In genomic region chr17:55273579-55274370, GRCh38 we compare ENCODE assay signal across 9 cellular contexts. TPM values are rescaled to one million over a fixed set of nuclear protein-coding genes. Genes with fewer than 3 reads are reported as not detected.
DNase-seq lines count a peak whose midpoint lies in the region; ATAC-seq lines count a peak whose summit lies in the region.
"Had no signal": no experiment of that assay in that cellular context is flagged by ENCODE, and none has a peak within 500 bp of the region (broad histone marks: within the 10 kb centered on the region; RNA-seq: fewer than 3 reads in every experiment).

No MANE protein-coding gene starts in this region.

- H3K9me3 ChIP-seq in Karpas-422 (ENCODE audit: low read length) (no peaks in the 10 kb centered on the region), stomach smooth muscle (ENCODE audit: control insufficient read depth in 2 of 2, low read length in 2 of 2) (no peaks in the 10 kb centered on the region)

- no peaks in the 10 kb centered on the region for H3K9me2 ChIP-seq in Karpas-422 (replicated peaks; ENCODE audit: insufficient read depth, low read length)

- no peaks in the 10 kb centered on the region for H4K20me1 ChIP-seq in Karpas-422 (ENCODE audit: insufficient read depth, low read depth, low read length)

- H2AFZ ChIP-seq in Karpas-422 (ENCODE audit: low read length) = no peak overlapping the region

- H3K79me2 ChIP-seq in Karpas-422 (ENCODE audit: low read length) = no peaks in the 10 kb centered on the region

- no peak overlapping the region for H3K4me2 ChIP-seq in Karpas-422 (ENCODE audit: low read depth, low read length, poor library complexity, severe bottlenecking)

- H3K4me3 ChIP-seq in Karpas-422 (ENCODE audit: low read length) (no peak overlapping the region), stomach smooth muscle (ENCODE audit: low read length in 2 of 2) (peak overlapping the region; percentile 6 to 58)

- H3K27ac ChIP-seq in Karpas-422 (ENCODE audit: low read length) = no peak overlapping the region
- H3K27ac ChIP-seq in caudate nucleus (ENCODE audit: low read depth, low read length) = peak overlapping the region; percentile 84
- H3K27ac ChIP-seq in stomach smooth muscle (ENCODE audit: low read length) = peak overlapping the region; percentile 91

- DNase-seq in Karpas-422 (peak; percentile 4), caudate nucleus (lab: John Stamatoyannopoulos, UW) (peak in 50 of 61 donors; percentile 30 to 99 (median 68)), kidney tubule cell (ENCODE audit: low spot score) (peak; percentile 80), SKM-1 (lab: John Stamatoyannopoulos, UW; ENCODE audit: unreplicated experiment) (no peak)
- no peak for DNase-seq in stimulated activated CD4-positive, alpha-beta T cell treated with anti-CD3 and anti-CD28 coated beads, Interleukin-1b, Interleukin-23, amount 100 ng/mL, for 48 hours

- H3K27me3 ChIP-seq in Karpas-422 (ENCODE audit: low read length) (0 out of 2 replicates have a peak, but pooled peaks cover 2% of the 10 kb centered on the region), stomach smooth muscle (ENCODE audit: control insufficient read depth in 1 of 2, insufficient read depth in 2 of 2, low read length in 2 of 2) (no peaks in the 10 kb centered on the region)

- no peak for ATAC-seq in HG03469 (IDR thresholded peaks at IDR 0.05; ENCODE audit: unreplicated experiment)
- no peak for ATAC-seq in HG03342 (IDR thresholded peaks at IDR 0.05; ENCODE audit: unreplicated experiment)

- H3K36me3 ChIP-seq in Karpas-422 (ENCODE audit: insufficient read depth, low read length) (no peaks in the 10 kb centered on the region), stomach smooth muscle (ENCODE audit: control insufficient read depth in 2 of 2, insufficient read depth in 2 of 2, low read length in 2 of 2) (peaks cover 0 to 2% of the 10 kb centered on the region in 2 donors)

- no peaks in the 10 kb centered on the region for H3K4me1 ChIP-seq in Karpas-422 (ENCODE audit: low read length)
- peaks cover 65% of the 10 kb centered on the region for H3K4me1 ChIP-seq in stomach smooth muscle (ENCODE audit: control insufficient read depth, insufficient read depth, low read length)

- H3K9ac ChIP-seq in Karpas-422 (ENCODE audit: low read length) (no peak overlapping the region), stomach smooth muscle (ENCODE audit: low read length in 2 of 2) (peak overlapping the region; percentile 25 to 51)

RNA-seq across cellular contexts. Expression of gene HLF, which starts 9.0 kb away (rescaled TPM):
- not detected in 2 replicates for total RNA-seq in Karpas-422 (2014; rRNA removed; shearing (Covaris generic); ENCODE audit: low replicate concordance)
- total RNA-seq: fibroblast of villous mesenchyme had no signal

Comparison
In these comparisons a context has a peak if more than half of its experiments do, and no peak if none do; other contexts are left out.
1. DNase-seq: peak in Karpas-422 (single experiment), caudate nucleus (50 of 61) and kidney tubule cell (single experiment); none in stimulated activated CD4-positive, alpha-beta T cell treated with anti-CD3 and anti-CD28 coated beads, Interleukin-1b, Interleukin-23, amount 100 ng/mL, for 48 hours (single experiment) and SKM-1 (single experiment).